ENCODE assay signal across 1 cellular context in the genomic region with DNA sequence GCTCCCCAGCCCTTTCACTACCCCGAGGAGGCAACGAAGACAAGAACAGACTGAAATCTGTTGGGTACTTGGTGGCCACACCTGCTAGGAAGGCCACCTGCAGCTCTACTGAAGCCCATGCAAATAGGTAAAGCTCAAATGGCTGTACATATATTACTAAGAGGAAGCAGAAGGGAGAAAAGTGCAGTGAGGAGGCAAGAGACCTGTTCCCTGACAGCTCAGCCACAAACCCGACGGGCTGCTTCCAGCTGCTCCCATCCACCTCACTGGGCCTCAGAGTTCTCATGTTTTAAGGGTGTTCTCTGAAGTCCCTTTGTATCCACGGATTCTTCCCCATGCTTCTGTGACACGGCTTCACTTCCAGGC.
TF ChIP-seq lines count a peak whose summit lies in the region.

No MANE protein-coding gene starts in this region.

TF ChIP-seq in GM12878, 131 proteins besides CTCF, POLR2A, EP300 and RAD21:
- TF ChIP-seq SREBF1 (IDR thresholded peaks at IDR 0.05; ENCODE audit: low read length) (no peak), IRF3 (IDR thresholded peaks at IDR 0.05) (no peak), RUNX3 (IDR thresholded peaks at IDR 0.05; ENCODE audit: low read length) (peak; percentile 41), WRNIP1 (IDR thresholded peaks at IDR 0.05; ENCODE audit: borderline replicate concordance, low read depth, low read length) (no peak), HDAC2 (IDR thresholded peaks at IDR 0.05) (no peak), TCF3 (IDR thresholded peaks at IDR 0.05; ENCODE audit: borderline replicate concordance, insufficient read depth, low read depth, low read length) (peak; percentile 88), CREB1 (IDR thresholded peaks at IDR 0.05; ENCODE audit: low read depth) (no peak), SMARCA5 (IDR thresholded peaks at IDR 0.05) (no peak), TCF12 (IDR thresholded peaks at IDR 0.05; ENCODE audit: low read depth, low read length) (peak; percentile 74; the same call in 1 of the 2 replicates), POU2F2 (IDR thresholded peaks at IDR 0.05; ENCODE audit: borderline replicate concordance, low read depth, low read length) (0 out of 3 replicates have a peak, but pooled peaks have one; percentile 20), SUPT20H (IDR thresholded peaks at IDR 0.05; ENCODE audit: borderline replicate concordance, control insufficient read depth, low read depth, low read length) (no peak), NR2F1 (conservative IDR thresholded peaks at IDR 0.05) (no peak), CBX5 (IDR thresholded peaks at IDR 0.05; ENCODE audit: low read depth) (no peak)
- TF ChIP-seq, protein P1, sequence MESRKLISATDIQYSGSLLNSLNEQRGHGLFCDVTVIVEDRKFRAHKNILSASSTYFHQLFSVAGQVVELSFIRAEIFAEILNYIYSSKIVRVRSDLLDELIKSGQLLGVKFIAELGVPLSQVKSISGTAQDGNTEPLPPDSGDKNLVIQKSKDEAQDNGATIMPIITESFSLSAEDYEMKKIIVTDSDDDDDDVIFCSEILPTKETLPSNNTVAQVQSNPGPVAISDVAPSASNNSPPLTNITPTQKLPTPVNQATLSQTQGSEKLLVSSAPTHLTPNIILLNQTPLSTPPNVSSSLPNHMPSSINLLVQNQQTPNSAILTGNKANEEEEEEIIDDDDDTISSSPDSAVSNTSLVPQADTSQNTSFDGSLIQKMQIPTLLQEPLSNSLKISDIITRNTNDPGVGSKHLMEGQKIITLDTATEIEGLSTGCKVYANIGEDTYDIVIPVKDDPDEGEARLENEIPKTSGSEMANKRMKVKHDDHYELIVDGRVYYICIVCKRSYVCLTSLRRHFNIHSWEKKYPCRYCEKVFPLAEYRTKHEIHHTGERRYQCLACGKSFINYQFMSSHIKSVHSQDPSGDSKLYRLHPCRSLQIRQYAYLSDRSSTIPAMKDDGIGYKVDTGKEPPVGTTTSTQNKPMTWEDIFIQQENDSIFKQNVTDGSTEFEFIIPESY (IDR thresholded peaks at IDR 0.05), result no peak
- TF ChIP-seq, protein P2, sequence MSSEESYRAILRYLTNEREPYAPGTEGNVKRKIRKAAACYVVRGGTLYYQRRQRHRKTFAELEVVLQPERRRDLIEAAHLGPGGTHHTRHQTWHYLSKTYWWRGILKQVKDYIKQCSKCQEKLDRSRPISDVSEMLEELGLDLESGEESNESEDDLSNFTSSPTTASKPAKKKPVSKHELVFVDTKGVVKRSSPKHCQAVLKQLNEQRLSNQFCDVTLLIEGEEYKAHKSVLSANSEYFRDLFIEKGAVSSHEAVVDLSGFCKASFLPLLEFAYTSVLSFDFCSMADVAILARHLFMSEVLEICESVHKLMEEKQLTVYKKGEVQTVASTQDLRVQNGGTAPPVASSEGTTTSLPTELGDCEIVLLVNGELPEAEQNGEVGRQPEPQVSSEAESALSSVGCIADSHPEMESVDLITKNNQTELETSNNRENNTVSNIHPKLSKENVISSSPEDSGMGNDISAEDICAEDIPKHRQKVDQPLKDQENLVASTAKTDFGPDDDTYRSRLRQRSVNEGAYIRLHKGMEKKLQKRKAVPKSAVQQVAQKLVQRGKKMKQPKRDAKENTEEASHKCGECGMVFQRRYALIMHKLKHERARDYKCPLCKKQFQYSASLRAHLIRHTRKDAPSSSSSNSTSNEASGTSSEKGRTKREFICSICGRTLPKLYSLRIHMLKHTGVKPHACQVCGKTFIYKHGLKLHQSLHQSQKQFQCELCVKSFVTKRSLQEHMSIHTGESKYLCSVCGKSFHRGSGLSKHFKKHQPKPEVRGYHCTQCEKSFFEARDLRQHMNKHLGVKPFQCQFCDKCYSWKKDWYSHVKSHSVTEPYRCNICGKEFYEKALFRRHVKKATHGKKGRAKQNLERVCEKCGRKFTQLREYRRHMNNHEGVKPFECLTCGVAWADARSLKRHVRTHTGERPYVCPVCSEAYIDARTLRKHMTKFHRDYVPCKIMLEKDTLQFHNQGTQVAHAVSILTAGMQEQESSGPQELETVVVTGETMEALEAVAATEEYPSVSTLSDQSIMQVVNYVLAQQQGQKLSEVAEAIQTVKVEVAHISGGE (CRISPR knock-in tag; IDR thresholded peaks at IDR 0.05), result no peak
